ENCODE assay signal across 31 cellular contexts in genomic region chr2:12675801-12676200, GRCh38. TPM values are rescaled to one million over a fixed set of nuclear protein-coding genes. Genes with fewer than 3 reads are reported as not detected.
DNase-seq lines count a peak whose midpoint lies in the region; ATAC-seq, FAIRE-seq and TF ChIP-seq lines count a peak whose summit lies in the region.
"Had no signal": no experiment of that assay in that cellular context is flagged by ENCODE, and none has a peak within 500 bp of the region (broad histone marks: within the 10 kb centered on the region; RNA-seq: fewer than 3 reads in every experiment).

No MANE protein-coding gene starts in this region.

- no peak overlapping the region for H2BK120ac ChIP-seq in neuronal stem cell (ENCODE audit: low read depth, low read length)

- H3K9me3 ChIP-seq in astrocyte (ENCODE audit: insufficient read depth, low read depth, low read length) (no peaks in the 10 kb centered on the region), neuronal stem cell (replicated peaks in 1 of 2; ENCODE audit: control insufficient read depth in 2 of 2, insufficient read depth in 1 of 2, low read depth in 1 of 2, low read length in 2 of 2) (peaks cover 3 to 15% of the 10 kb centered on the region in 2 donors)
- H3K9me3 ChIP-seq: SJCRH30, transverse colon had no signal

- no peak overlapping the region for H4K91ac ChIP-seq in neuronal stem cell (ENCODE audit: low read depth, low read length, poor library complexity)

- H3K4me1 ChIP-seq in astrocyte (ENCODE audit: insufficient read depth, low read length), result peaks cover 4% of the 10 kb centered on the region
- peaks cover 7% of the 10 kb centered on the region for H3K4me1 ChIP-seq in foreskin keratinocyte
- H3K4me1 ChIP-seq in neuronal stem cell (ENCODE audit: control insufficient read depth in 2 of 2, insufficient read depth in 1 of 2, low read depth in 1 of 2, low read length in 2 of 2), result no peaks in the 10 kb centered on the region
- H3K4me1 ChIP-seq: SJCRH30, transverse colon had no signal

- H2BK12ac ChIP-seq in neuronal stem cell (ENCODE audit: low read length), result no peak overlapping the region

- H3K9me3 Mint-ChIP-seq in astrocyte (ENCODE audit: unreplicated experiment), result peaks cover 4% of the 10 kb centered on the region
- H3K9me3 Mint-ChIP-seq: natural killer cell had no signal

- WGBS in neuronal stem cell (ENCODE audit: extremely low coverage in 2 of 2, insufficient read length in 2 of 2, insufficient replicate concordance in 1 of 2), 2 donors, result no CpG with 5 or more reads among the region's 5 CpGs

- H4K8ac ChIP-seq in neuronal stem cell (ENCODE audit: low read depth, low read length), result no peak overlapping the region

- no peak overlapping the region for H3K27ac ChIP-seq in astrocyte (ENCODE audit: low read depth, low read length)
- H3K27ac ChIP-seq in foreskin keratinocyte, result no peak overlapping the region
- H3K27ac ChIP-seq in neuronal stem cell (replicated peaks; ENCODE audit: low read length), result no peak overlapping the region
- H3K27ac ChIP-seq: KMS-11, SJCRH30, skin epidermis, transverse colon had no signal

- no peak overlapping the region for H3K9ac ChIP-seq in astrocyte (ENCODE audit: low read length)
- no peak overlapping the region for H3K9ac ChIP-seq in neuronal stem cell (ENCODE audit: low read depth, low read length, poor library complexity)
- H3K9ac ChIP-seq: KMS-11 had no signal

- H3K79me1 ChIP-seq in neuronal stem cell (ENCODE audit: low read depth, low read length), result no peaks in the 10 kb centered on the region

- H3K4me1 Mint-ChIP-seq in astrocyte (ENCODE audit: low read depth, unreplicated experiment), result peaks cover 11% of the 10 kb centered on the region
- H3K4me1 Mint-ChIP-seq: B cell, natural killer cell had no signal

- ATAC-seq in foreskin keratinocyte (peak; percentile 43), HG03196 (IDR thresholded peaks at IDR 0.05; ENCODE audit: unreplicated experiment) (no peak)
- ATAC-seq: HCT116 had no signal

- H2BK5ac ChIP-seq in neuronal stem cell (ENCODE audit: low read length), result no peak overlapping the region

- no peak overlapping the region for H3K18ac ChIP-seq in neuronal stem cell (ENCODE audit: low read length)

- H4K20me1 ChIP-seq in astrocyte (ENCODE audit: insufficient read depth, low read length), result no peaks in the 10 kb centered on the region

- H3K4me3 ChIP-seq in astrocyte (ENCODE audit: insufficient read depth, low read depth, low read length), result no peak overlapping the region
- no peak overlapping the region for H3K4me3 ChIP-seq in neuronal stem cell (ENCODE audit: low read length in 2 of 2)
- H3K4me3 ChIP-seq: SJCRH30, skin epidermis, transverse colon had no signal

- in situ Hi-C loops in KBM-7 (cut with MboI; ENCODE audit: low pct_unique_long_range_greater_than_20kb, low sequenced_read_pairs), result no loop called here

- no peaks in the 10 kb centered on the region for H3K27me3 ChIP-seq in astrocyte (ENCODE audit: insufficient read depth, low read length)
- no peaks in the 10 kb centered on the region for H3K27me3 ChIP-seq in foreskin keratinocyte
- no peaks in the 10 kb centered on the region for H3K27me3 ChIP-seq in neuronal stem cell (ENCODE audit: control insufficient read depth in 3 of 3, insufficient read depth in 3 of 3, low read depth in 1 of 3, low read length in 3 of 3)
- H3K27me3 ChIP-seq: SJCRH30, transverse colon had no signal

- FAIRE-seq in astrocyte (lab: Jason Lieb, UNC), result no peak
- FAIRE-seq: endometrium, HTR-8/SVneo, RCC 7860 had no signal

- H3K4me2 ChIP-seq in astrocyte (ENCODE audit: low read length), result peak overlapping the region; percentile 23
- H3K4me2 ChIP-seq in neuronal stem cell (ENCODE audit: insufficient read depth, low read length, poor library complexity, severe bottlenecking), result no peak overlapping the region
- H3K4me2 ChIP-seq: KMS-11 had no signal

- H3K36me3 ChIP-seq in astrocyte (ENCODE audit: insufficient read depth, low read length), result no peaks in the 10 kb centered on the region
- no peaks in the 10 kb centered on the region for H3K36me3 ChIP-seq in neuronal stem cell (replicated peaks in 1 of 2; ENCODE audit: control insufficient read depth in 2 of 2, insufficient read depth in 2 of 2, low read length in 2 of 2)
- H3K36me3 ChIP-seq: SJCRH30, transverse colon had no signal

- H3K23ac ChIP-seq in neuronal stem cell (ENCODE audit: low read depth, low read length, poor library complexity), result no peak overlapping the region

- H3K27ac Mint-ChIP-seq in astrocyte (ENCODE audit: unreplicated experiment), result no peak overlapping the region
- H3K27ac Mint-ChIP-seq: activated naive CD4-positive, alpha-beta T cell treated with anti-CD3 and anti-CD28 coated beads for 36 hours; activated T-helper 1 cell treated with anti-CD3 and anti-CD28 coated beads, Interleukin-12 subunit alpha, Interleukin-12 subunit beta, Interleukin-2, Interleukin-4 antibody, amounts not matched to agents 30 ng/mL and 10 ng/mL and 1 ng/mL, durations not matched to agents 14 hours and 24 hours and 36 hours; B cell; dendritic cell treated with granulocyte-macrophage colony-stimulating factor and Interleukin-4, amounts not matched to agents 40 ng/mL and 50 ng/mL, for 4 days; natural killer cell had no signal

- H3K36me3 Mint-ChIP-seq in astrocyte (ENCODE audit: low read depth, unreplicated experiment), result no peaks in the 10 kb centered on the region
- H3K36me3 Mint-ChIP-seq: natural killer cell had no signal

- H3K27me3 Mint-ChIP-seq in astrocyte (ENCODE audit: low read depth, unreplicated experiment), result peaks cover 3% of the 10 kb centered on the region

- no peak overlapping the region for H2AK5ac ChIP-seq in neuronal stem cell (ENCODE audit: low read depth, low read length)

- H3K79me2 ChIP-seq in astrocyte (ENCODE audit: insufficient read depth, low read length), result no peaks in the 10 kb centered on the region

- H3K4me3 Mint-ChIP-seq in astrocyte (ENCODE audit: unreplicated experiment), result no peak overlapping the region
- H3K4me3 Mint-ChIP-seq: activated naive CD4-positive, alpha-beta T cell treated with anti-CD3 and anti-CD28 coated beads for 36 hours; activated T-helper 1 cell treated with anti-CD3 and anti-CD28 coated beads, Interleukin-12 subunit alpha, Interleukin-12 subunit beta, Interleukin-2, Interleukin-4 antibody, amounts not matched to agents 30 ng/mL and 10 ng/mL and 1 ng/mL, durations not matched to agents 14 hours and 24 hours and 36 hours; B cell; dendritic cell treated with granulocyte-macrophage colony-stimulating factor and Interleukin-4, amounts not matched to agents 40 ng/mL and 50 ng/mL, for 4 days; natural killer cell had no signal

- TF ChIP-seq CTCF in astrocyte (IDR thresholded peaks at IDR 0.05; ENCODE audit: insufficient read depth, low read depth, low read length) (no peak), foreskin keratinocyte (conservative IDR thresholded peaks at IDR 0.05) (no peak)

- H3K14ac ChIP-seq in neuronal stem cell (ENCODE audit: low read length), result no peak overlapping the region

- H2AFZ ChIP-seq in astrocyte (ENCODE audit: low read depth, low read length) (peak overlapping the region; percentile 39), neuronal stem cell (ENCODE audit: low read length) (no peak overlapping the region)

- H3K4ac ChIP-seq in neuronal stem cell (ENCODE audit: low read length), result no peak overlapping the region

- peak; percentile 26 for DNase-seq in A172 (ENCODE audit: low spot score)
- DNase-seq in HT-29 (ENCODE audit: low spot score), result peak; percentile 35
- DNase-seq in astrocyte (ENCODE audit: low read depth), result peak; percentile 70
- DNase-seq in foreskin keratinocyte, result no peak
- DNase-seq in neuronal stem cell (ENCODE audit: low spot score), result no peak
- DNase-seq in KBM-7, result no peak
- DNase-seq in NCI-H2107 treated with DMSO at 0.1 percent for 48 hours (lab: John Stamatoyannopoulos, UW; ENCODE audit: unreplicated experiment), result no peak
- DNase-seq: activated CD4-positive, alpha-beta T cell treated with anti-CD3 and anti-CD28 coated beads, Interleukin-2, amount 50 U/mL, for 4 hours; activated CD8-positive, alpha-beta memory T cell treated with anti-CD3 and anti-CD28 coated beads, Interleukin-2, amount 50 U/mL, for 4 hours; activated naive CD4-positive, alpha-beta T cell treated with anti-CD3 and anti-CD28 coated beads for 36 hours; amniotic stem cell; central memory CD4-positive, alpha-beta T cell; DMS79; GF-D8; natural killer cell; NCI-H2171; NCI-H524 treated with DMSO at 0.1 percent for 48 hours; NK-92 treated with Interleukin-12 subunit alpha and Interleukin-12 subunit beta, amount 100 ng/mL, for 24 hours; SJCRH30; T1000; transverse colon had no signal

- no peak overlapping the region for H2BK15ac ChIP-seq in neuronal stem cell (ENCODE audit: low read length)

RNA-seq across cellular contexts. Expression of gene TRIB2, which starts 40.9 kb away (rescaled TPM):
- total RNA-seq in A172 (2014; rRNA removed; shearing (Covaris generic)), result 2.0 and 8.3 TPM in 2 replicates
- total RNA-seq in HT-29 (2014; rRNA removed; shearing (Covaris generic)), result 5.7 and 8.6 TPM in 2 replicates
- 22.6 and 28.6 TPM in 2 replicates for total RNA-seq in astrocyte
- 5.0 and 5.9 TPM in 2 replicates for total RNA-seq in foreskin keratinocyte
- polyA plus RNA-seq in foreskin keratinocyte, result 2.9 and 3.7 TPM in 2 replicates
- polyA plus RNA-seq in neuronal stem cell (2013, experiment 1 of 2), result 85.5 TPM
- polyA plus RNA-seq in neuronal stem cell (2013, experiment 2 of 2), result 83.2 TPM

Comparison
In these comparisons a context has a peak if more than half of its experiments do, and no peak if none do; other contexts are left out.
1. DNase-seq: peak in A172 (single experiment), HT-29 (single experiment) and astrocyte (single experiment); none in foreskin keratinocyte (0 of 2), neuronal stem cell (single experiment), KBM-7 (single experiment) and NCI-H2107 treated with DMSO at 0.1 percent for 48 hours (single experiment).